ENCODE assay signal across 10 cellular contexts in the genomic region with DNA sequence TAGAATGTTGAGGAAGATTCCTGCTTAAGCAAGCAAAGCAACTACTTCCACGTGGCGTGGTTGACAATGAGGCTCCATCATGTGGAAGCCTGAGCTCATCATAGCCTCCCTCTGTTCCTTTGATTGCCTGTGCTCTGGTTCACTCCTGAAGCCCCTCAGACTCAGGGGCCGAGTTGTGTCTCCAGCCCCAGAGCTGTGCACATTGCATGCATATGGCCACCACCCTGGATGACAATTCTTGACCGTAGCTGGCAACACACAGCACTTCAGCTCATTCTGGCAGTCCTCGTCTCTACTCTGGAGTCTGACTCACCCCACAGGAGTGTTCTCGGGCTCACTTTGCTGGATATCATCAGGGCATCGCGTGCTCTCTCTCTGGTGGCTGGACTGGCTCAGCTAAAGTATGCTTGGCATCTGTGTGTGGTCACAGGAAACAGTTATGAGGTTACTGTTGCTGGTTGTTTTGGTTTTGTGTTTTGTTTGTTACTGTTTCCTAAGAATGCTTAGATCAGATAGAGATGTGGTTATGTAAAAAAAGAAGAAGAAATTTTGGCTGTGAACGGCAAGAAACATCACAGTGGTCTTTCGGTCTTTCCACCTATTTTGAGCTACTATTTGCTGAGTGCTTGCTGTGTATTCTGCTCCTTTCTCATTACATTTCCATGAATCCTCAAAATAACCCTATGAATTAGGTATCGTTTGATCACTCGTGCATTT. TPM values are rescaled to one million over a fixed set of nuclear protein-coding genes. Genes with fewer than 3 reads are reported as not detected.
DNase-seq lines count a peak whose midpoint lies in the region; ATAC-seq, FAIRE-seq and TF ChIP-seq lines count a peak whose summit lies in the region.
"Had no signal": no experiment of that assay in that cellular context is flagged by ENCODE, and none has a peak within 500 bp of the region (broad histone marks: within the 10 kb centered on the region; RNA-seq: fewer than 3 reads in every experiment).

No MANE protein-coding gene starts in this region.

- peaks cover 60% of the 10 kb centered on the region for H3K4me1 ChIP-seq in ACC112 (ENCODE audit: control insufficient read depth, insufficient read depth, low read length, unreplicated experiment)
- H3K4me1 ChIP-seq in keratinocyte (ENCODE audit: control insufficient read depth, extremely low read depth, insufficient read depth, low read length): peaks cover 20% of the 10 kb centered on the region

- H3K27me3 ChIP-seq in ACC112 (ENCODE audit: insufficient read depth, low read length): no peaks in the 10 kb centered on the region
- H3K27me3 ChIP-seq in keratinocyte (ENCODE audit: control insufficient read depth, extremely low read depth, insufficient read depth, low read length): no peaks in the 10 kb centered on the region

- in situ Hi-C loops in astrocyte of the spinal cord (cut with HindIII; ENCODE audit: low sequenced_read_pairs): loop anchor here (25.0 kb wide), 1 partner anchor 190 kb away; no protein-coding TSS in a partner anchor
- in situ Hi-C loops in GM13977 (cut with MboI; ENCODE audit: low pct_unique_long_range_greater_than_20kb, low sequenced_read_pairs, unreplicated experiment): loop anchor here (25.0 kb wide), 1 partner anchor 365 kb away; a partner anchor contains a TSS

- DNase-seq in HS-5 (ENCODE audit: low read depth) (peak; percentile 95), astrocyte of the spinal cord (ENCODE audit: low read depth, low spot score) (peak; percentile 98), keratinocyte (ENCODE audit: low read depth, low spot score) (peak; percentile 54), midbrain (lab: John Stamatoyannopoulos, UW) (no peak), GM13977 (ENCODE audit: low spot score) (no peak)
- no peak for DNase-seq in activated CD4-positive, alpha-beta T cell treated with anti-CD3 and anti-CD28 coated beads, Interleukin-2, amount 50 U/mL, for 1 hour
- DNase-seq: activated CD4-positive, alpha-beta T cell treated with anti-CD3 and anti-CD28 coated beads, Interleukin-2, amount 50 U/mL, for 4 hours; GF-D8 had no signal

- H3K79me2 ChIP-seq in ACC112 (ENCODE audit: control insufficient read depth, insufficient read depth, low read length, unreplicated experiment): no peaks in the 10 kb centered on the region
- no peaks in the 10 kb centered on the region for H3K79me2 ChIP-seq in keratinocyte (ENCODE audit: control insufficient read depth, insufficient read depth, low read length)

- H3K4me3 ChIP-seq in ACC112 (ENCODE audit: low read depth, low read length) (peak overlapping the region; percentile 45; the same call in 1 of the 2 replicates), astrocyte of the spinal cord (ENCODE audit: low read depth, low read length) (no peak overlapping the region), keratinocyte (ENCODE audit: control insufficient read depth in 2 of 3, extremely low read depth in 1 of 3, insufficient read depth in 2 of 3, low read depth in 1 of 3, low read length in 3 of 3) (no peak overlapping the region)

- FAIRE-seq in keratinocyte (lab: Jason Lieb, UNC): peak; percentile 90

- H2AFZ ChIP-seq in ACC112 (ENCODE audit: low read length, unreplicated experiment) (peak overlapping the region; percentile 63), keratinocyte (ENCODE audit: control insufficient read depth, low read length) (no peak overlapping the region)

- dilution Hi-C loops in keratinocyte (cut with MboI; ENCODE audit: extremely low pct_ligation_motif_present, low sequenced_read_pairs): loop anchor here (25.0 kb wide), 2 partner anchors 190 to 365 kb away; a partner anchor contains a TSS

- H3K9ac ChIP-seq in keratinocyte (ENCODE audit: control insufficient read depth, extremely low read depth, insufficient read depth, low read length): no peak overlapping the region

- peak overlapping the region; percentile 33 for H3K4me2 ChIP-seq in keratinocyte (ENCODE audit: control insufficient read depth, extremely low read depth, insufficient read depth, low read depth, low read length)

- H3K36me3 ChIP-seq in ACC112 (ENCODE audit: insufficient read depth, low read length): no peaks in the 10 kb centered on the region
- H3K36me3 ChIP-seq in keratinocyte (ENCODE audit: control insufficient read depth in 2 of 2, extremely low read depth in 1 of 2, insufficient read depth in 2 of 2, low read length in 2 of 2): no peaks in the 10 kb centered on the region

- H3K9me1 ChIP-seq in keratinocyte (ENCODE audit: control insufficient read depth, extremely low read depth, insufficient read depth, low read length): no peaks in the 10 kb centered on the region

- no peaks in the 10 kb centered on the region for H3K9me3 ChIP-seq in keratinocyte (ENCODE audit: control insufficient read depth, low read depth, low read length)

- TF ChIP-seq CTCF in astrocyte of the spinal cord (IDR thresholded peaks at IDR 0.05; ENCODE audit: low read depth, low read length): no peak
- TF ChIP-seq CTCF in keratinocyte (optimal IDR thresholded peaks at IDR 0.05 in 1 of 3, IDR thresholded peaks at IDR 0.05 in 1 of 3, conservative IDR thresholded peaks at IDR 0.05 in 1 of 3; ENCODE audit: extremely low read depth in 1 of 3, insufficient read depth in 2 of 3, low read length in 3 of 3): no peak
- TF ChIP-seq CTCF in GM13977 (IDR thresholded peaks at IDR 0.05; ENCODE audit: extremely low read depth, insufficient read depth, missing control alignments): no peak

- ATAC-seq in GM19463 (IDR thresholded peaks at IDR 0.05; ENCODE audit: unreplicated experiment): no peak

- H3K27ac ChIP-seq in ACC112 (ENCODE audit: low read depth, low read length) (peak overlapping the region; percentile 98), keratinocyte (ENCODE audit: control insufficient read depth, insufficient read depth, low read length) (no peak overlapping the region)

- H4K20me1 ChIP-seq in keratinocyte (ENCODE audit: control insufficient read depth, extremely low read depth, insufficient read depth, low read length): no peaks in the 10 kb centered on the region

RNA-seq across cellular contexts. Expression of a gene that starts 41.6 kb away (rescaled TPM):
- 45.6 to 91.9 TPM (median 55.8 TPM) in 3 replicates for polyA plus RNA-seq in keratinocyte
- polyA plus RNA-seq in keratinocyte (2011; ENCODE audit: low read depth): 62.4 TPM
- 55.7 and 72.6 TPM in 2 replicates for polyA plus RNA-seq in keratinocyte (2011; cell fraction: cytosol; rRNA removed)
- 53.5 and 72.9 TPM in 2 replicates for polyA plus RNA-seq in keratinocyte (2011; cell fraction: nucleus; rRNA removed)
- polyA plus RNA-seq in keratinocyte (2012; ENCODE audit: low replicate concordance): 42.4 and 48.7 TPM in 2 replicates
- 7.9 to 38.9 TPM (median 14.6 TPM) in 3 replicates for polyA minus RNA-seq in keratinocyte
- polyA minus RNA-seq in keratinocyte (2011; cell fraction: cytosol; rRNA and poly(A)+ RNA removed): 25.3 TPM
- 14.5 and 31.0 TPM in 2 replicates for polyA minus RNA-seq in keratinocyte (2011; cell fraction: nucleus; rRNA and poly(A)+ RNA removed)

Comparison
In these comparisons a context has a peak if more than half of its experiments do, and no peak if none do; other contexts are left out.
1. DNase-seq: peak in HS-5 (single experiment), astrocyte of the spinal cord (single experiment) and keratinocyte (single experiment); none in midbrain (single experiment), GM13977 (single experiment) and activated CD4-positive, alpha-beta T cell treated with anti-CD3 and anti-CD28 coated beads, Interleukin-2, amount 50 U/mL, for 1 hour (single experiment).